32 cellular contexts compared by ENCODE assay signal in genomic region chr2:31176742-31177141, GRCh38. TPM values are rescaled to one million over a fixed set of nuclear protein-coding genes. Genes with fewer than 3 reads are reported as not detected.
"Had no signal": no experiment of that assay in that cellular context is flagged by ENCODE, and none has a peak within 500 bp of the region (broad histone marks: within the 10 kb centered on the region; RNA-seq: fewer than 3 reads in every experiment).

No MANE protein-coding gene starts in this region.

- H3K27me3 Mint-ChIP-seq: activated B cell treated with CpG ODN at 0.5 μM for 24 hours; activated CD4-positive, alpha-beta memory T cell treated with anti-CD3 and anti-CD28 coated beads for 36 hours; activated CD8-positive, alpha-beta T cell treated with anti-CD3 and anti-CD28 coated beads for 36 hours; activated naive CD8-positive, alpha-beta T cell treated with anti-CD3 and anti-CD28 coated beads for 36 hours; activated T-helper 17 cell treated with anti-CD3 and anti-CD28 coated beads, Interleukin-2, amount 50 U/mL, for 72 hours had no signal

- H3K4me3 Mint-ChIP-seq: activated B cell treated with CpG ODN at 0.5 μM for 24 hours; activated CD4-positive, alpha-beta memory T cell treated with anti-CD3 and anti-CD28 coated beads for 36 hours; activated CD4-positive, alpha-beta T cell treated with anti-CD3 and anti-CD28 coated beads, Interleukin-2, amount 10 ng/mL, durations not matched to agents 24 days and 14 days; activated CD8-positive, alpha-beta T cell treated with anti-CD3 and anti-CD28 coated beads for 36 hours; activated naive CD4-positive, alpha-beta T cell treated with anti-CD3 and anti-CD28 coated beads for 36 hours; activated naive CD8-positive, alpha-beta T cell treated with anti-CD3 and anti-CD28 coated beads for 36 hours; activated T-cell treated with anti-CD3 and anti-CD28 coated beads, Interleukin-2, amount 50 U/mL, for 4 hours; activated T-cell treated with anti-CD3 and anti-CD28 coated beads, Interleukin-2, amount 50 U/mL, for 72 hours; activated T-helper 1 cell treated with anti-CD3 and anti-CD28 coated beads, Interleukin-12 subunit alpha, Interleukin-12 subunit beta, Interleukin-2, Interleukin-4 antibody, amounts not matched to agents 30 ng/mL and 10 ng/mL and 1 ng/mL, durations not matched to agents 14 hours and 24 hours and 36 hours; activated T-helper 17 cell treated with anti-CD3 and anti-CD28 coated beads, Interleukin-2, amount 50 U/mL, for 72 hours; T-helper 1 cell treated with Interleukin-12 subunit alpha and Interleukin-12 subunit beta and Interleukin-4 antibody, amounts not matched to agents 30 μg/mL and 1 μg/mL, for 36 hours; T-helper 2 cell treated with Interferon-gamma antibody and Interleukin-4, amounts not matched to agents 5 μg/mL and 100 μg/mL, for 36 hours had no signal

- ATAC-seq: activated CD8-positive, alpha-beta T cell treated with anti-CD3 and anti-CD28 coated beads for 36 hours; activated naive CD4-positive, alpha-beta T cell treated with anti-CD3 and anti-CD28 coated beads, Interleukin-2, amount 50 U/mL, for 72 hours; activated T-cell treated with anti-CD3 and anti-CD28 coated beads, Interleukin-2, amount 50 U/mL, for 4 hours; activated T-cell treated with anti-CD3 and anti-CD28 coated beads, Interleukin-2, amount 50 U/mL, for 72 hours; activated T-helper 17 cell treated with anti-CD3 and anti-CD28 coated beads, Interleukin-2, amount 50 U/mL, for 72 hours; body of pancreas had no signal

- H3K36me3 Mint-ChIP-seq: activated CD4-positive, alpha-beta memory T cell treated with anti-CD3 and anti-CD28 coated beads for 36 hours; activated naive CD4-positive, alpha-beta T cell treated with anti-CD3 and anti-CD28 coated beads, Interleukin-2, amount 50 U/mL, for 72 hours; activated naive CD8-positive, alpha-beta T cell treated with anti-CD3 and anti-CD28 coated beads for 36 hours had no signal

- DNase-seq: activated B cell treated with CpG ODN at 0.5 μM for 24 hours; activated CD4-positive, alpha-beta memory T cell treated with anti-CD3 and anti-CD28 coated beads for 36 hours; activated CD4-positive, alpha-beta T cell treated with anti-CD3 and anti-CD28 coated beads for 4 hours; activated CD4-positive, alpha-beta T cell treated with anti-CD3 and anti-CD28 coated beads, Interleukin-2, amount 10 ng/mL, durations not matched to agents 24 days and 14 days; activated CD4-positive, alpha-beta T cell treated with anti-CD3 and anti-CD28 coated beads, Interleukin-2, amount 50 U/mL, for 1 hour; activated CD4-positive, alpha-beta T cell treated with anti-CD3 and anti-CD28 coated beads, Interleukin-2, amount 50 U/mL, for 4 hours; activated CD4-positive, CD25-positive, alpha-beta regulatory T cell treated with anti-CD3 and anti-CD28 coated beads, Interleukin-2, amount 50 U/mL, for 72 hours; activated CD8-positive, alpha-beta memory T cell treated with anti-CD3 and anti-CD28 coated beads, Interleukin-2, amount 50 U/mL, for 4 hours; activated CD8-positive, alpha-beta T cell treated with anti-CD3 and anti-CD28 coated beads for 36 hours; activated effector memory CD4-positive, alpha-beta T cell treated with anti-CD3 and anti-CD28 coated beads, Interleukin-2, amount 50 U/mL, for 16 hours; activated gamma-delta T cell treated with Interleukin-2 at 50 U/mL for 16 hours; activated naive CD4-positive, alpha-beta T cell; activated naive CD4-positive, alpha-beta T cell treated with anti-CD3 and anti-CD28 coated beads for 36 hours; activated naive CD4-positive, alpha-beta T cell treated with anti-CD3 and anti-CD28 coated beads, Interleukin-2, amount 50 U/mL, for 16 hours; activated naive CD8-positive, alpha-beta T cell treated with anti-CD3 and anti-CD28 coated beads for 36 hours; activated T-cell treated with anti-CD3 and anti-CD28 coated beads for 4 hours; activated T-cell treated with anti-CD3 and anti-CD28 coated beads, Interleukin-2, amount 50 U/mL, for 1 hour; activated T-cell treated with anti-CD3 and anti-CD28 coated beads, Interleukin-2, amount 50 U/mL, for 4 hours; activated T-cell treated with anti-CD3 and anti-CD28 coated beads, Interleukin-2, amount 50 U/mL, for 72 hours; adrenal gland; amniotic stem cell; aorta; body of pancreas; brain microvascular endothelial cell; central memory CD4-positive, alpha-beta T cell; T-helper 2 cell; T-helper 9 cell had no signal

- H3K27ac Mint-ChIP-seq: activated B cell treated with CpG ODN at 0.5 μM for 24 hours; activated CD4-positive, alpha-beta memory T cell treated with anti-CD3 and anti-CD28 coated beads for 36 hours; activated CD4-positive, alpha-beta T cell treated with anti-CD3 and anti-CD28 coated beads, Interleukin-2, amount 10 ng/mL, durations not matched to agents 24 days and 14 days; activated CD8-positive, alpha-beta T cell treated with anti-CD3 and anti-CD28 coated beads for 36 hours; activated naive CD4-positive, alpha-beta T cell treated with anti-CD3 and anti-CD28 coated beads for 36 hours; activated naive CD4-positive, alpha-beta T cell treated with anti-CD3 and anti-CD28 coated beads, Interleukin-2, amount 50 U/mL, for 72 hours; activated naive CD8-positive, alpha-beta T cell treated with anti-CD3 and anti-CD28 coated beads for 36 hours; activated T-cell treated with anti-CD3 and anti-CD28 coated beads, Interleukin-2, amount 50 U/mL, for 72 hours; activated T-helper 1 cell treated with anti-CD3 and anti-CD28 coated beads, Interleukin-12 subunit alpha, Interleukin-12 subunit beta, Interleukin-2, Interleukin-4 antibody, amounts not matched to agents 30 ng/mL and 10 ng/mL and 1 ng/mL, durations not matched to agents 14 hours and 24 hours and 36 hours; activated T-helper 17 cell treated with anti-CD3 and anti-CD28 coated beads, Interleukin-2, amount 50 U/mL, for 72 hours; T-helper 1 cell treated with Interleukin-12 subunit alpha and Interleukin-12 subunit beta and Interleukin-4 antibody, amounts not matched to agents 30 μg/mL and 1 μg/mL, for 36 hours; T-helper 2 cell treated with Interferon-gamma antibody and Interleukin-4, amounts not matched to agents 5 μg/mL and 100 μg/mL, for 36 hours had no signal

- H3K9me3 Mint-ChIP-seq: activated B cell treated with CpG ODN at 0.5 μM for 24 hours; activated CD4-positive, alpha-beta memory T cell treated with anti-CD3 and anti-CD28 coated beads for 36 hours; activated CD4-positive, alpha-beta T cell treated with anti-CD3 and anti-CD28 coated beads, Interleukin-2, amount 10 ng/mL, durations not matched to agents 24 days and 14 days; activated CD8-positive, alpha-beta T cell treated with anti-CD3 and anti-CD28 coated beads for 36 hours; activated naive CD4-positive, alpha-beta T cell treated with anti-CD3 and anti-CD28 coated beads for 36 hours; activated naive CD4-positive, alpha-beta T cell treated with anti-CD3 and anti-CD28 coated beads, Interleukin-2, amount 50 U/mL, for 72 hours; activated naive CD8-positive, alpha-beta T cell treated with anti-CD3 and anti-CD28 coated beads for 36 hours; activated T-cell treated with anti-CD3 and anti-CD28 coated beads, Interleukin-2, amount 50 U/mL, for 4 hours; activated T-cell treated with anti-CD3 and anti-CD28 coated beads, Interleukin-2, amount 50 U/mL, for 72 hours; activated T-helper 1 cell treated with anti-CD3 and anti-CD28 coated beads, Interleukin-12 subunit alpha, Interleukin-12 subunit beta, Interleukin-2, Interleukin-4 antibody, amounts not matched to agents 30 ng/mL and 10 ng/mL and 1 ng/mL, durations not matched to agents 14 hours and 24 hours and 36 hours; activated T-helper 17 cell treated with anti-CD3 and anti-CD28 coated beads, Interleukin-2, amount 50 U/mL, for 72 hours; T-helper 1 cell treated with Interleukin-12 subunit alpha and Interleukin-12 subunit beta and Interleukin-4 antibody, amounts not matched to agents 30 μg/mL and 1 μg/mL, for 36 hours; T-helper 2 cell treated with Interferon-gamma antibody and Interleukin-4, amounts not matched to agents 5 μg/mL and 100 μg/mL, for 36 hours had no signal

- H3K4me1 Mint-ChIP-seq: activated CD4-positive, alpha-beta T cell treated with anti-CD3 and anti-CD28 coated beads, Interleukin-2, amount 10 ng/mL, durations not matched to agents 24 days and 14 days; activated naive CD8-positive, alpha-beta T cell treated with anti-CD3 and anti-CD28 coated beads for 36 hours; activated T-helper 17 cell treated with anti-CD3 and anti-CD28 coated beads, Interleukin-2, amount 50 U/mL, for 72 hours had no signal

RNA-seq across cellular contexts. Expression of gene CAPN14, which starts 40.6 kb away (rescaled TPM):
- total RNA-seq: body of pancreas had no signal
